1 cellular context compared by ENCODE assay signal in genomic region chr9:12185856-12186255, GRCh38.
TF ChIP-seq lines count a peak whose summit lies in the region.

No MANE protein-coding gene starts in this region.

TF ChIP-seq in SK-N-SH, 30 proteins besides CTCF, POLR2A, EP300 and RAD21 (continued from another document):
- no peak for TF ChIP-seq YY1 (IDR thresholded peaks at IDR 0.05; ENCODE audit: low read depth)
- TF ChIP-seq NRF1 (IDR thresholded peaks at IDR 0.05; ENCODE audit: low read depth, low read length) = no peak
- no peak for TF ChIP-seq FOXM1 (IDR thresholded peaks at IDR 0.05; ENCODE audit: low read depth)
- TF ChIP-seq GATA2 (CRISPR knock-in tag; IDR thresholded peaks at IDR 0.05) = no peak
